2 cellular contexts compared by ENCODE assay signal in genomic region chr11:2329551-2329950, GRCh38.
TF ChIP-seq lines count a peak whose summit lies in the region.

No MANE protein-coding gene starts in this region.

TF ChIP-seq in Ishikawa, 13 proteins besides CTCF, POLR2A, EP300 and RAD21:
- peak; percentile 23; the same call in 1 of the 2 replicates for TF ChIP-seq USF1 (IDR thresholded peaks at IDR 0.05)
- TF ChIP-seq FOXM1 (IDR thresholded peaks at IDR 0.05; ENCODE audit: borderline replicate concordance, low read depth), result no peak

TF ChIP-seq in K562, 482 proteins besides CTCF, POLR2A, EP300 and RAD21:
- TF ChIP-seq USF2 (CRISPR knock-in tag; IDR thresholded peaks at IDR 0.05) (peak; percentile 36; the same call in 1 of the 2 replicates), ESRRA (IDR thresholded peaks at IDR 0.05; ENCODE audit: borderline replicate concordance, low read depth) (peak; percentile 86), TFE3 (CRISPR knock-in tag; IDR thresholded peaks at IDR 0.05) (peak; percentile 67), RBM22 (IDR thresholded peaks at IDR 0.05; ENCODE audit: low read depth, low read length, poor library complexity, severe bottlenecking) (no peak), MLX (CRISPR knock-in tag; conservative IDR thresholded peaks at IDR 0.05) (no peak)
